1 cellular context compared by ENCODE assay signal in the genomic region with DNA sequence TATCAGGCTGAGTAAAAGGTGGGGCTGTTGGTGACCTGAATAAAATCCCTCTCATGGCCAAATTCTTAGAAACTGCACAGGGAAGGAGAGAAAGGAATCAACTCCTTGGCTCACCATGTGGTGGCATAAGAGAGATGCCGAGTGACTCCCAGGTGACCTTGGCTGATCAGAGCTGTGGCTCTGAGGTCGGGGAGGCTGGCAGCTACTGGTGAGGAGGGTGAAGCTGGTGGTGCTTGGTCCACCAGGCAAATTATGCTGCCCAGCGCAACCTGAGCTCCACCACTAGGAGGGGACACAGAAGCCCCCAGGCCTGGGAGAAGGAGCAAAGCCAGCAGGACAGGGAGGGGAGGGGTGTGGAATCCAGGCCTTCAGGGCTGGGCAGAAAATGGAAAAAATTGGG.
A peak's percentile ranks its signal among the peaks of the same experiment; 100 is the strongest.
TF ChIP-seq lines count a peak whose summit lies in the region.

No MANE protein-coding gene starts in this region.

TF ChIP-seq in WTC11, 78 proteins besides CTCF, POLR2A, EP300 and RAD21:
- TF ChIP-seq, protein P1, sequence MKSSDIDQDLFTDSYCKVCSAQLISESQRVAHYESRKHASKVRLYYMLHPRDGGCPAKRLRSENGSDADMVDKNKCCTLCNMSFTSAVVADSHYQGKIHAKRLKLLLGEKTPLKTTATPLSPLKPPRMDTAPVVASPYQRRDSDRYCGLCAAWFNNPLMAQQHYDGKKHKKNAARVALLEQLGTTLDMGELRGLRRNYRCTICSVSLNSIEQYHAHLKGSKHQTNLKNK (CRISPR knock-in tag; IDR thresholded peaks at IDR 0.05): no peak
- TF ChIP-seq ESRRA (CRISPR knock-in tag; IDR thresholded peaks at IDR 0.05; ENCODE audit: borderline replicate concordance): peak; percentile 78; the same call in 1 of the 2 replicates
